In the genomic region with DNA sequence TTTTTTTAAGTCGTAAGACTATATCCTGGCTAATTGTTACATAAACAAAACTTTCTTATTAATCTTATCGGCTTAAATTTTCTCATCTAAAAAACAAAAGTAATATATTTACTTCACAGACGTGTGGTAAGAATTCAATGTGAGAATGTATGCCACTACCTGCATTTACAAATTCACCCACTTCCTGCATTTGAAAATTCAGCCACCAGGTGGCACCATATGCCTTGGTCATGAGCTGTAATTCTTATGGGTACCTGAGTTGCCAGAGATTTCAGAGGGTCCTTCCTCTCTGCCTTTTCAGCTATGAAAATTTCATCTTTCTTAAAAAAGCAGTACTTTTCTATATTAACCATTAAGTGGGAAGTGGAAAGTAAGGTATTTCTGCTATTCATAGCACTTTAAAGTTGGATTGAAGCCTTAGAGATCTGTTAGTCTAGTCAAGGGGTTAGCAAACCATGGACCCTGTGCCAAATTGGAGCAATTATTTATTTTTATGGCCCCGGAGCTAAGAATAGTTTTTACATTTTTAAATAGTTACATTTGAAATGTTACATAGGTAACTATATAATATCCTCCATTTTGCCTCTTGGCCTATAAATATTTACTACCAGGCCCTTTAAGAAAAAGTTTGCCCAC, we compare ENCODE assay signal across 8 cellular contexts.
DNase-seq lines count a peak whose midpoint lies in the region; ATAC-seq and TF ChIP-seq lines count a peak whose summit lies in the region.

No MANE protein-coding gene starts in this region.

- H3K27ac ChIP-seq in 22Rv1 (no peak overlapping the region), left lung (no peak overlapping the region)

- DNase-seq in NCI-H2227 treated with DMSO at 0.1 percent for 48 hours (lab: John Stamatoyannopoulos, UW) (peak; percentile 13), choroid plexus epithelial cell (ENCODE audit: low read depth) (peak; percentile 82), left lung (no peak)
- DNase-seq in activated CD4-positive, alpha-beta T cell treated with anti-CD3 and anti-CD28 coated beads for 36 hours, result peak; percentile 84
- DNase-seq in stimulated activated CD4-positive, alpha-beta T cell treated with anti-CD3 and anti-CD28 coated beads, TNF-alpha, amount 100 ng/mL, for 1 hour (ENCODE audit: low read depth in 3 of 3, low spot score in 1 of 3), result peak; percentile 28 to 58 (median 32)

- no peak overlapping the region for H3K27ac Mint-ChIP-seq in activated CD4-positive, alpha-beta T cell treated with anti-CD3 and anti-CD28 coated beads for 36 hours

- H3K4me3 Mint-ChIP-seq in activated CD4-positive, alpha-beta T cell treated with anti-CD3 and anti-CD28 coated beads for 36 hours, result no peak overlapping the region

- POLR2A ChIA-PET in activated CD4-positive, alpha-beta T cell treated with anti-CD3 and anti-CD28 coated beads for 36 hours (lab: Charles Lee), result no interaction called here

- intact Hi-C loops in activated CD4-positive, alpha-beta T cell treated with anti-CD3 and anti-CD28 coated beads for 36 hours (cut with DNase I, micrococcal nuclease), result loop anchor here (1.0 to 10.0 kb wide), 9 partner anchors 24 to 636 kb away; a partner anchor contains a TSS
- intact Hi-C loops in left lung (cut with DNase I), result no loop called here

- TF ChIP-seq CTCF in 22Rv1 (IDR thresholded peaks at IDR 0.05), result peak; percentile 94
- TF ChIP-seq CTCF in GM12875 (IDR thresholded peaks at IDR 0.05; ENCODE audit: borderline replicate concordance, insufficient read depth, low read depth, low read length), result peak; percentile 67; the same call in 1 of the 2 replicates
- TF ChIP-seq CTCF in choroid plexus epithelial cell (conservative IDR thresholded peaks at IDR 0.05; ENCODE audit: low read depth, low read length), result peak; percentile 85
- peak; percentile 83 to 93 for TF ChIP-seq CTCF in left lung (IDR thresholded peaks at IDR 0.05)

- no peaks in the 10 kb centered on the region for H3K36me3 ChIP-seq in left lung

- CTCF ChIA-PET in activated CD4-positive, alpha-beta T cell treated with anti-CD3 and anti-CD28 coated beads for 36 hours (lab: Charles Lee), result interaction anchor here (0.6 to 4.8 kb wide), 38 partner anchors 8 to 707 kb away, joined by 3 to 83 read pairs (median 4); no protein-coding TSS in a partner anchor

- no peaks in the 10 kb centered on the region for H3K4me1 Mint-ChIP-seq in activated CD4-positive, alpha-beta T cell treated with anti-CD3 and anti-CD28 coated beads for 36 hours

- no peaks in the 10 kb centered on the region for H3K9me3 Mint-ChIP-seq in activated CD4-positive, alpha-beta T cell treated with anti-CD3 and anti-CD28 coated beads for 36 hours (ENCODE audit: low read depth)

- no peaks in the 10 kb centered on the region for H3K4me1 ChIP-seq in left lung

- H3K4me3 ChIP-seq in GM12875 (ENCODE audit: low read depth, low read length), result no peak overlapping the region
- H3K4me3 ChIP-seq in choroid plexus epithelial cell (ENCODE audit: low read depth, low read length), result no peak overlapping the region
- no peak overlapping the region for H3K4me3 ChIP-seq in left lung

- H3K27me3 Mint-ChIP-seq in activated CD4-positive, alpha-beta T cell treated with anti-CD3 and anti-CD28 coated beads for 36 hours, result no peaks in the 10 kb centered on the region

- ATAC-seq in activated CD4-positive, alpha-beta T cell treated with anti-CD3 and anti-CD28 coated beads for 36 hours, result no peak
- peak; percentile 80 for ATAC-seq in left lung
- no peak for ATAC-seq in HG03175 (IDR thresholded peaks at IDR 0.05; ENCODE audit: unreplicated experiment)

- H3K9me3 ChIP-seq in left lung, result no peaks in the 10 kb centered on the region

- H3K36me3 Mint-ChIP-seq in activated CD4-positive, alpha-beta T cell treated with anti-CD3 and anti-CD28 coated beads for 36 hours (ENCODE audit: low read depth), result no peaks in the 10 kb centered on the region

- no peaks in the 10 kb centered on the region for H3K27me3 ChIP-seq in left lung

Comparison
In these comparisons a context has a peak if more than half of its experiments do, and no peak if none do; other contexts are left out.
1. DNase-seq: peak in NCI-H2227 treated with DMSO at 0.1 percent for 48 hours (single experiment), activated CD4-positive, alpha-beta T cell treated with anti-CD3 and anti-CD28 coated beads for 36 hours (single experiment), choroid plexus epithelial cell (single experiment) and stimulated activated CD4-positive, alpha-beta T cell treated with anti-CD3 and anti-CD28 coated beads, TNF-alpha, amount 100 ng/mL, for 1 hour (3 of 3); none in left lung (0 of 2).
2. intact Hi-C loops: an anchor here in activated CD4-positive, alpha-beta T cell treated with anti-CD3 and anti-CD28 coated beads for 36 hours (1.0 to 10.0 kb wide); none called in left lung.
3. Peak in every context shown above with its lines, with median percentiles within 50 percentile points of each other: CTCF ChIP-seq.